9 cellular contexts compared by ENCODE assay signal in the genomic region with DNA sequence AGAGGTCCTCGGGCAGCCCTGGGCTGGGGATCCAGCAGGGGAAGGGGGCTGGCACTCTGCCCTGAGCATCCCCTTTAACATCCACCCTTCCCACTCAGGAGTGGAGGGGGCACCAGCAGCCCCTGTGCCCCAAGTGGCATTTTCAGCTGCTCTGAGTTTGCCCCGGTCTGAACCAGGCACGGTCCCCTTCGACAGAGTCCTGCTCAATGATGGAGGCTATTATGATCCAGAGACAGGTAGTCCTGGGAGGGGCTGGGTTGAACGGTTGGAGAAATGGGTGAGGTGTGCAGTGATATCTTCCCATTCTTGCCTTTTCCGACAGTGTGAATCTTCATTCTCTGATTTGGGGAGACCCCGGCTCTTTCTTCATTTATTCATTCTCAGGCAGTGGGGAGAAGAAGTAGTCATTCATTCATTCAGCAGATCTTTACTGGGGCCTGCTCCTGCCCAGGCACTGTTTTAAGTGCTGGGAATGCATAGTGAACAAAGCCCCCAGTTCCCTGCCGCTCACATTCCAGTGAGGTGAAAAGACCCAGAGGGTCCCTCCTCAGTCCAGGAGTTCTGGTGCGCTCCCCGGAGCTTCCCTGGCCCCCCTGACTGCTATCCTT. TPM values are rescaled to one million over a fixed set of nuclear protein-coding genes. Genes with fewer than 3 reads are reported as not detected.
A peak's percentile ranks its signal among the peaks of the same experiment; 100 is the strongest.
DNase-seq lines count a peak whose midpoint lies in the region; ATAC-seq and TF ChIP-seq lines count a peak whose summit lies in the region.
"Had no signal": no experiment of that assay in that cellular context is flagged by ENCODE, and none has a peak within 500 bp of the region (broad histone marks: within the 10 kb centered on the region; RNA-seq: fewer than 3 reads in every experiment).

No MANE protein-coding gene starts in this region.

- peak overlapping the region; percentile 35 for H3K27ac Mint-ChIP-seq in mesothelial cell of epicardium

- H3K4me1 ChIP-seq in cardiac muscle cell (ENCODE audit: low read depth) (peaks cover 21% of the 10 kb centered on the region), upper lobe of left lung (peaks cover 27 to 51% (median 38%) of the 10 kb centered on the region in 4 donors)

- peaks cover 18% of the 10 kb centered on the region for H3K27me3 Mint-ChIP-seq in mesothelial cell of epicardium (ENCODE audit: low read depth)

- H3K36me3 ChIP-seq in cardiac muscle cell (no peaks in the 10 kb centered on the region), upper lobe of left lung (no peaks in the 10 kb centered on the region)

- H3K4me3 Mint-ChIP-seq in mesothelial cell of epicardium = peak overlapping the region; percentile 70

- TF ChIP-seq CTCF in cardiac muscle cell (IDR thresholded peaks at IDR 0.05; ENCODE audit: low read depth, low read length) = no peak
- TF ChIP-seq CTCF in cardiac fibroblast (IDR thresholded peaks at IDR 0.05; ENCODE audit: low read depth, low read length) = no peak
- TF ChIP-seq CTCF in mesothelial cell of epicardium (IDR thresholded peaks at IDR 0.05; ENCODE audit: unreplicated experiment) = no peak
- TF ChIP-seq CTCF in upper lobe of left lung (IDR thresholded peaks at IDR 0.05) = no peak

- no peak for DNase-seq in cardiac muscle cell (ENCODE audit: low read depth in 1 of 2, low spot score in 1 of 2)
- no peak for DNase-seq in left cardiac atrium
- no peak for DNase-seq in cardiac fibroblast (ENCODE audit: low read depth in 2 of 2)
- no peak for DNase-seq in mesothelial cell of epicardium (ENCODE audit: low spot score in 2 of 2, unreplicated experiment in 2 of 2)
- DNase-seq in upper lobe of left lung = no peak
- no peak for DNase-seq in GM03348 (ENCODE audit: low spot score)
- no peak for DNase-seq in COLO668 (lab: John Stamatoyannopoulos, UW; ENCODE audit: unreplicated experiment)
- no peak for DNase-seq in activated CD4-positive, alpha-beta T cell treated with anti-CD3 and anti-CD28 coated beads for 1 hour
- DNase-seq: T1000 had no signal

- H3K9me3 Mint-ChIP-seq in mesothelial cell of epicardium = no peaks in the 10 kb centered on the region

- H3K4me3 ChIP-seq in cardiac muscle cell (peak overlapping the region; percentile 46), cardiac fibroblast (replicated peaks in 1 of 2; ENCODE audit: low read depth in 2 of 2, low read length in 2 of 2) (peak overlapping the region; percentile 37 to 54), upper lobe of left lung (peak overlapping the region; percentile 44 to 88 (median 70))

- H3K9me3 ChIP-seq in cardiac muscle cell (ENCODE audit: low read depth) (no peaks in the 10 kb centered on the region), upper lobe of left lung (no peaks in the 10 kb centered on the region)

- intact Hi-C loops in left cardiac atrium (cut with DNase I) = loop anchor here (2.0 to 10.0 kb wide), 3 partner anchors 50 to 122 kb away; partner anchors contain the start of gene TMEM214 (in 2 of the 2)

- peaks cover 26% of the 10 kb centered on the region for H3K4me1 Mint-ChIP-seq in mesothelial cell of epicardium

- no peak for TF ChIP-seq POLR2A in upper lobe of left lung (IDR thresholded peaks at IDR 0.05)

- 60 to 71% methylated on average over 6 to 10 of the region's 10 CpGs for WGBS in upper lobe of left lung, 2 donors

- H3K27ac ChIP-seq in cardiac muscle cell = no peak overlapping the region
- peak overlapping the region; percentile 90 to 92 (median 91) for H3K27ac ChIP-seq in upper lobe of left lung

- no peaks in the 10 kb centered on the region for H3K36me3 Mint-ChIP-seq in mesothelial cell of epicardium

- H3K27me3 ChIP-seq in cardiac muscle cell (no peaks in the 10 kb centered on the region), upper lobe of left lung (no peaks in the 10 kb centered on the region)

- TF ChIP-seq EP300 in upper lobe of left lung (IDR thresholded peaks at IDR 0.05) = no peak

- ATAC-seq in left cardiac atrium (no peak), upper lobe of left lung (ENCODE audit: low FRiP score in 2 of 2) (no peak)

RNA-seq across cellular contexts. Expression of gene KHK, which starts 1.4 kb away (rescaled TPM):
- total RNA-seq in cardiac muscle cell (9.0 and 9.6 TPM in 2 replicates), left cardiac atrium (1 to 10 TPM; 3.0 to 4.3 TPM), mesothelial cell of epicardium (3.3 to 4.1 TPM (median 3.6 TPM) in 3 replicates), upper lobe of left lung (10 to 100 TPM in 1 of 6 donors, 1 to 10 TPM in 5; 2.4 to 10.4 (median 6.3) TPM)
- polyA plus RNA-seq in cardiac muscle cell = 12.9 and 19.2 TPM in 2 replicates

RNA-seq across cellular contexts. Expression of gene EMILIN1, which starts 6.8 kb away (rescaled TPM):
- total RNA-seq in cardiac muscle cell (18.5 and 20.2 TPM in 2 replicates), left cardiac atrium (10 to 100 TPM; 41.1 to 46.6 TPM), mesothelial cell of epicardium (170 to 179 TPM (median 172 TPM) in 3 replicates), upper lobe of left lung (100 to 1,000 TPM in 2 of 6 donors, 10 to 100 TPM in 4; 20.7 to 158 (median 49.0) TPM)
- 12.2 and 15.6 TPM in 2 replicates for polyA plus RNA-seq in cardiac muscle cell

RNA-seq across cellular contexts. Expression of gene OST4, which starts 13.7 kb away (rescaled TPM):
- total RNA-seq in cardiac muscle cell (289 and 303 TPM in 2 replicates), left cardiac atrium (100 to 1,000 TPM; 364 to 404 TPM), mesothelial cell of epicardium (254 to 263 TPM (median 257 TPM) in 3 replicates), upper lobe of left lung (100 to 1,000 TPM in 5 of 6 donors, 10 to 100 TPM in 1; 90.4 to 265 (median 176) TPM)
- 768 and 779 TPM in 2 replicates for polyA plus RNA-seq in cardiac muscle cell

RNA-seq across cellular contexts. Expression of gene AGBL5, which starts 33.7 kb away (rescaled TPM):
- total RNA-seq in cardiac muscle cell (52.0 and 52.5 TPM in 2 replicates), left cardiac atrium (10 to 100 TPM in 1 of 2 donors, 1 to 10 TPM in 1; 8.4 to 12.0 TPM), mesothelial cell of epicardium (40.5 to 45.0 TPM (median 43.2 TPM) in 3 replicates), upper lobe of left lung (10 to 100 TPM in 5 of 6 donors, 1 to 10 TPM in 1; 7.8 to 17.6 (median 14.3) TPM)
- 67.0 and 77.7 TPM in 2 replicates for polyA plus RNA-seq in cardiac muscle cell

RNA-seq across cellular contexts. Expression of gene CGREF1, which starts 33.8 kb away (rescaled TPM):
- total RNA-seq in cardiac muscle cell = 0.48 and 1.8 TPM in 2 replicates
- polyA plus RNA-seq in cardiac muscle cell = 0.55 and 0.99 TPM in 2 replicates
- total RNA-seq in left cardiac atrium = 1 to 10 TPM; 5.6 to 5.9 TPM
- total RNA-seq in mesothelial cell of epicardium = 1.5 to 3.0 TPM (median 1.8 TPM) in 3 replicates
- 1 to 10 TPM in 2 of 6 donors, under 1 TPM in 1, not detected in 3; 0.79 to 1.2 (median 1.0) TPM for total RNA-seq in upper lobe of left lung
